In genomic region chr4:107243141-107243779, GRCh38 we compare ENCODE assay signal across 17 cellular contexts.
A peak's percentile ranks its signal among the peaks of the same experiment; 100 is the strongest.
DNase-seq lines count a peak whose midpoint lies in the region; ATAC-seq and TF ChIP-seq lines count a peak whose summit lies in the region.
"Had no signal": no experiment of that assay in that cellular context is flagged by ENCODE, and none has a peak within 500 bp of the region (broad histone marks: within the 10 kb centered on the region; RNA-seq: fewer than 3 reads in every experiment).

No MANE protein-coding gene starts in this region.

- TF ChIP-seq EP300 in transverse colon (IDR thresholded peaks at IDR 0.05; ENCODE audit: low read depth): no peak

- no peaks in the 10 kb centered on the region for H3K36me3 Mint-ChIP-seq in GM23338 (ENCODE audit: low read depth)
- H3K36me3 Mint-ChIP-seq: activated CD4-positive, alpha-beta memory T cell treated with anti-CD3 and anti-CD28 coated beads for 36 hours; IgD-negative memory B cell had no signal

- no peaks in the 10 kb centered on the region for H3F3A ChIP-seq in GM23338 (replicated peaks; ENCODE audit: low read depth)

- no peak for TF ChIP-seq POLR2A in transverse colon (IDR thresholded peaks at IDR 0.05)

- H3K9me3 Mint-ChIP-seq in GM23338: no peaks in the 10 kb centered on the region
- H3K9me3 Mint-ChIP-seq: activated CD4-positive, alpha-beta memory T cell treated with anti-CD3 and anti-CD28 coated beads for 36 hours; activated T-helper 1 cell treated with anti-CD3 and anti-CD28 coated beads, Interleukin-12 subunit alpha, Interleukin-12 subunit beta, Interleukin-2, Interleukin-4 antibody, amounts not matched to agents 30 ng/mL and 10 ng/mL and 1 ng/mL, durations not matched to agents 14 hours and 24 hours and 36 hours; IgD-negative memory B cell had no signal

- in situ Hi-C loops in transverse colon (cut with MboI; ENCODE audit: low pct_ligation_motif_present in 1 of 4, low pct_unique_long_range_greater_than_20kb in 1 of 4, low sequenced_read_pairs in 3 of 4): no loop called here

- no peaks in the 10 kb centered on the region for H4K20me1 ChIP-seq in GM23338 (replicated peaks; ENCODE audit: insufficient read depth)

- TF ChIP-seq CTCF in GM23338 (conservative IDR thresholded peaks at IDR 0.05; ENCODE audit: low read depth in 2 of 2) (no peak), RWPE2 (IDR thresholded peaks at IDR 0.05; ENCODE audit: poor library complexity, severe bottlenecking) (no peak), transverse colon (IDR thresholded peaks at IDR 0.05) (no peak)

- H3K27ac Mint-ChIP-seq in GM23338: peak overlapping the region; percentile 29; the same call in 1 of the 2 replicates
- H3K27ac Mint-ChIP-seq: activated CD4-positive, alpha-beta memory T cell treated with anti-CD3 and anti-CD28 coated beads for 36 hours; activated T-helper 1 cell treated with anti-CD3 and anti-CD28 coated beads, Interleukin-12 subunit alpha, Interleukin-12 subunit beta, Interleukin-2, Interleukin-4 antibody, amounts not matched to agents 30 ng/mL and 10 ng/mL and 1 ng/mL, durations not matched to agents 14 hours and 24 hours and 36 hours; IgD-negative memory B cell had no signal

- H3K4me1 ChIP-seq in GM23338 (ENCODE audit: insufficient read depth) (no peaks in the 10 kb centered on the region), RWPE2 (ENCODE audit: insufficient read depth, poor library complexity, severe bottlenecking) (no peaks in the 10 kb centered on the region), transverse colon (peaks cover 0 to 4% (median 0%) of the 10 kb centered on the region in 4 donors)
- H3K4me1 ChIP-seq: tibial artery had no signal

- H3K4me1 Mint-ChIP-seq in GM23338: peaks cover 8% of the 10 kb centered on the region; the same call in 2 of the 3 replicates
- H3K4me1 Mint-ChIP-seq: IgD-negative memory B cell had no signal

- no peak for DNase-seq in GM23338 (ENCODE audit: low spot score)
- no peak for DNase-seq in RWPE2 (ENCODE audit: low spot score)
- peak; percentile 4 to 73 for DNase-seq in left colon
- peak; percentile 35 for DNase-seq in transverse colon
- no peak for DNase-seq in NCI-H1436 (lab: John Stamatoyannopoulos, UW)
- DNase-seq: activated CD4-positive, alpha-beta memory T cell treated with anti-CD3 and anti-CD28 coated beads for 36 hours; amniotic stem cell; GOT3; left cardiac atrium; NCI-H1092 treated with DMSO at 0.1 percent for 48 hours; NCI-H526 treated with DMSO at 0.1 percent for 48 hours; stimulated activated CD4-positive, alpha-beta T cell treated with anti-CD3 and anti-CD28 coated beads, Interleukin-2, amount 100 ng/mL, for 48 hours; tibial artery had no signal

- H3K27me3 Mint-ChIP-seq in GM23338 (ENCODE audit: insufficient read depth, low read depth, poor library complexity): peaks cover 2% of the 10 kb centered on the region
- H3K27me3 Mint-ChIP-seq: activated CD4-positive, alpha-beta memory T cell treated with anti-CD3 and anti-CD28 coated beads for 36 hours; IgD-negative memory B cell had no signal

- 37 to 45% methylated on average over 3 to 4 of the region's 4 CpGs for WGBS in transverse colon (ENCODE audit: low coverage in 1 of 2), 2 donors

- H3K9me3 ChIP-seq in RWPE2 (ENCODE audit: severe bottlenecking): no peaks in the 10 kb centered on the region
- no peaks in the 10 kb centered on the region for H3K9me3 ChIP-seq in transverse colon
- H3K9me3 ChIP-seq: tibial artery had no signal

- H3K27ac ChIP-seq in GM23338 (ENCODE audit: low read depth) (no peak overlapping the region), RWPE2 (ENCODE audit: poor library complexity, severe bottlenecking) (no peak overlapping the region), transverse colon (peak overlapping the region in 3 of 4 donors; percentile 4 to 56 (median 52))
- H3K27ac ChIP-seq: tibial artery had no signal

- no peaks in the 10 kb centered on the region for H3K79me2 ChIP-seq in GM23338 (replicated peaks; ENCODE audit: insufficient read depth)

- no peak overlapping the region for H3K4me2 ChIP-seq in GM23338

- H3K4me3 Mint-ChIP-seq in GM23338: no peak overlapping the region
- H3K4me3 Mint-ChIP-seq: activated CD4-positive, alpha-beta memory T cell treated with anti-CD3 and anti-CD28 coated beads for 36 hours; activated T-helper 1 cell treated with anti-CD3 and anti-CD28 coated beads, Interleukin-12 subunit alpha, Interleukin-12 subunit beta, Interleukin-2, Interleukin-4 antibody, amounts not matched to agents 30 ng/mL and 10 ng/mL and 1 ng/mL, durations not matched to agents 14 hours and 24 hours and 36 hours; IgD-negative memory B cell had no signal

- H3K9me2 ChIP-seq in GM23338 (ENCODE audit: insufficient read depth): no peaks in the 10 kb centered on the region

- peak overlapping the region; percentile 72 for H2AFZ ChIP-seq in GM23338

- no peak for ATAC-seq in GM23338
- peak; percentile 36; the same call in 1 of the 3 replicates for ATAC-seq in RWPE2 (ENCODE audit: low read depth)
- ATAC-seq in left colon: no peak
- no peak for ATAC-seq in HG03521 (IDR thresholded peaks at IDR 0.05; ENCODE audit: unreplicated experiment)
- no peak for ATAC-seq in HG02571 (IDR thresholded peaks at IDR 0.05; ENCODE audit: unreplicated experiment)
- ATAC-seq: left cardiac atrium had no signal

- intact Hi-C loops in left colon (cut with DNase I, micrococcal nuclease) (no loop called here), transverse colon (cut with DNase I; ENCODE audit: low total_unique reads) (no loop called here)

- H3K27me3 ChIP-seq in GM23338 (ENCODE audit: insufficient read depth) (no peaks in the 10 kb centered on the region), RWPE2 (ENCODE audit: insufficient read depth, poor library complexity, severe bottlenecking) (no peaks in the 10 kb centered on the region), transverse colon (no peaks in the 10 kb centered on the region)
- H3K27me3 ChIP-seq: tibial artery had no signal

- H3K4me3 ChIP-seq in GM23338: no peak overlapping the region
- no peak overlapping the region for H3K4me3 ChIP-seq in RWPE2 (ENCODE audit: severe bottlenecking)
- no peak overlapping the region for H3K4me3 ChIP-seq in transverse colon
- H3K4me3 ChIP-seq: tibial artery had no signal

- H3K36me3 ChIP-seq in GM23338 (ENCODE audit: insufficient read depth) (no peaks in the 10 kb centered on the region), RWPE2 (ENCODE audit: low read depth) (no peaks in the 10 kb centered on the region), transverse colon (no peaks in the 10 kb centered on the region)
- H3K36me3 ChIP-seq: tibial artery had no signal

TF ChIP-seq in GM23338, 12 proteins besides CTCF, POLR2A, EP300 and RAD21 (continues in another document):
- TF ChIP-seq CREB1 (CRISPR knock-in tag; IDR thresholded peaks at IDR 0.05; ENCODE audit: low read depth): no peak
- TF ChIP-seq ZNF331 (CRISPR knock-in tag; IDR thresholded peaks at IDR 0.05; ENCODE audit: low read depth): no peak
- TF ChIP-seq POLR2AphosphoS5 (IDR thresholded peaks at IDR 0.05; ENCODE audit: low read depth): no peak
- TF ChIP-seq ETS1 (IDR thresholded peaks at IDR 0.05): no peak
- TF ChIP-seq REST (IDR thresholded peaks at IDR 0.05; ENCODE audit: unreplicated experiment): no peak
- TF ChIP-seq ZNF114 (CRISPR knock-in tag; IDR thresholded peaks at IDR 0.05): no peak
- no peak for TF ChIP-seq JUNB (IDR thresholded peaks at IDR 0.05; ENCODE audit: unreplicated experiment)
- no peak for TF ChIP-seq EZH2 (IDR thresholded peaks at IDR 0.05; ENCODE audit: low read depth, unreplicated experiment)
- no peak for TF ChIP-seq STAT1 (IDR thresholded peaks at IDR 0.05; ENCODE audit: unreplicated experiment)
- no peak for TF ChIP-seq EZH2phosphoT487 (IDR thresholded peaks at IDR 0.05; ENCODE audit: unreplicated experiment)

Comparison
In these comparisons a context has a peak if more than half of its experiments do, and no peak if none do; other contexts are left out.
1. DNase-seq: peak in left colon (2 of 2) and transverse colon (single experiment); none in GM23338 (single experiment), RWPE2 (single experiment) and NCI-H1436 (single experiment).
2. H3K27ac ChIP-seq: peak in transverse colon (3 of 4); none in GM23338 (single experiment) and RWPE2 (single experiment).